ENCODE assay signal across 8 cellular contexts in genomic region chrX:119852410-119853353, GRCh38. TPM values are rescaled to one million over a fixed set of nuclear protein-coding genes. Genes with fewer than 3 reads are reported as not detected.
DNase-seq lines count a peak whose midpoint lies in the region; ATAC-seq and TF ChIP-seq lines count a peak whose summit lies in the region.

A gene with protein sequence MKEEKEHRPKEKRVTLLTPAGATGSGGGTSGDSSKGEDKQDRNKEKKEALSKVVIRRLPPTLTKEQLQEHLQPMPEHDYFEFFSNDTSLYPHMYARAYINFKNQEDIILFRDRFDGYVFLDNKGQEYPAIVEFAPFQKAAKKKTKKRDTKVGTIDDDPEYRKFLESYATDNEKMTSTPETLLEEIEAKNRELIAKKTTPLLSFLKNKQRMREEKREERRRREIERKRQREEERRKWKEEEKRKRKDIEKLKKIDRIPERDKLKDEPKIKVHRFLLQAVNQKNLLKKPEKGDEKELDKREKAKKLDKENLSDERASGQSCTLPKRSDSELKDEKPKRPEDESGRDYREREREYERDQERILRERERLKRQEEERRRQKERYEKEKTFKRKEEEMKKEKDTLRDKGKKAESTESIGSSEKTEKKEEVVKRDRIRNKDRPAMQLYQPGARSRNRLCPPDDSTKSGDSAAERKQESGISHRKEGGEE (minus strand): TSS chrX:119852963. CDS start chrX:119852928, 35 bp downstream.

- peaks cover 16% of the 10 kb centered on the region for H3K36me3 Mint-ChIP-seq in T-helper 2 cell treated with Interferon-gamma antibody and Interleukin-4, amounts not matched to agents 5 μg/mL and 100 μg/mL, for 36 hours (ENCODE audit: low read depth)

- H3K27me3 Mint-ChIP-seq in T-helper 2 cell treated with Interferon-gamma antibody and Interleukin-4, amounts not matched to agents 5 μg/mL and 100 μg/mL, for 36 hours (ENCODE audit: low read depth) = no peaks in the 10 kb centered on the region

- no peak for TF ChIP-seq CTCF in ascending aorta (IDR thresholded peaks at IDR 0.05)
- TF ChIP-seq CTCF in vagina (IDR thresholded peaks at IDR 0.05) = no peak

- H3K27ac ChIP-seq in ascending aorta = peak within 1 kb of the TSS; percentile 81 to 85
- peak within 1 kb of the TSS; percentile 97 for H3K27ac ChIP-seq in right cardiac atrium (ENCODE audit: low read length)
- peak within 1 kb of the TSS; percentile 81 for H3K27ac ChIP-seq in vagina

- peak within 1 kb of the TSS; percentile 57 to 70 for H3K4me3 ChIP-seq in ascending aorta
- H3K4me3 ChIP-seq in right cardiac atrium (ENCODE audit: low read length) = peak within 1 kb of the TSS; percentile 70
- H3K4me3 ChIP-seq in vagina = peak within 1 kb of the TSS; percentile 55 to 66

- WGBS in right cardiac atrium = under 1% methylated on average over 53 of the region's 53 CpGs

- intact Hi-C loops in ascending aorta (cut with DNase I) (loop anchor here (1.0 to 10.0 kb wide), 7 partner anchors 19 to 1508 kb away; partner anchors contain the start of genes NDUFA1, NKRF, RNF113A and RPL39), right cardiac atrium (cut with DNase I) (no loop called here), vagina (cut with DNase I) (no loop called here)

- peaks cover 7% of the 10 kb centered on the region for H3K4me1 Mint-ChIP-seq in T-helper 2 cell treated with Interferon-gamma antibody and Interleukin-4, amounts not matched to agents 5 μg/mL and 100 μg/mL, for 36 hours (ENCODE audit: low read depth)

- peak in 1 of 2 donors; percentile 34 for TF ChIP-seq POLR2A in vagina (IDR thresholded peaks at IDR 0.05)

- H3K4me1 ChIP-seq in ascending aorta (no peaks in the 10 kb centered on the region), right cardiac atrium (ENCODE audit: control insufficient read depth, insufficient read depth, low read length) (no peaks in the 10 kb centered on the region), vagina (no peaks in the 10 kb centered on the region)

- H3K4me3 Mint-ChIP-seq in T-helper 2 cell treated with Interferon-gamma antibody and Interleukin-4, amounts not matched to agents 5 μg/mL and 100 μg/mL, for 36 hours = peak within 1 kb of the TSS; percentile 99

- H3K9me3 Mint-ChIP-seq in T-helper 2 cell treated with Interferon-gamma antibody and Interleukin-4, amounts not matched to agents 5 μg/mL and 100 μg/mL, for 36 hours = no peaks in the 10 kb centered on the region

- ATAC-seq in GM18499 (IDR thresholded peaks at IDR 0.05; ENCODE audit: insufficient read depth, unreplicated experiment) (peak; percentile 95), HG02943 (IDR thresholded peaks at IDR 0.05; ENCODE audit: low read depth, unreplicated experiment) (peak; percentile 98), right cardiac atrium (peak; percentile 99 to 100)

- peak within 1 kb of the TSS; percentile 97 for H3K27ac Mint-ChIP-seq in T-helper 2 cell treated with Interferon-gamma antibody and Interleukin-4, amounts not matched to agents 5 μg/mL and 100 μg/mL, for 36 hours

- peak; percentile 90 for DNase-seq in NCI-H187 treated with DMSO at 0.1 percent for 48 hours (lab: John Stamatoyannopoulos, UW)
- DNase-seq in T-helper 2 cell treated with Interferon-gamma antibody and Interleukin-4, amounts not matched to agents 5 μg/mL and 100 μg/mL, for 36 hours (ENCODE audit: low spot score) = peak; percentile 92
- peak; percentile 92 to 98 for DNase-seq in ascending aorta (ENCODE audit: low spot score in 2 of 2)
- DNase-seq in right cardiac atrium = peak; percentile 96 to 97 (median 97)
- DNase-seq in pulmonary artery endothelial cell (ENCODE audit: low read depth, low spot score) = peak; percentile 90
- DNase-seq in vagina (ENCODE audit: extremely low spot score in 2 of 2) = peak in 1 of 2 donors; percentile 98

- no peaks in the 10 kb centered on the region for H3K9me3 ChIP-seq in ascending aorta
- no peaks in the 10 kb centered on the region for H3K9me3 ChIP-seq in right cardiac atrium (ENCODE audit: control insufficient read depth, low read length)
- no peaks in the 10 kb centered on the region for H3K9me3 ChIP-seq in vagina

- H3K36me3 ChIP-seq in ascending aorta (peaks cover under 1 to 3% of the 10 kb centered on the region in 2 donors), vagina (no peaks in the 10 kb centered on the region)

- H3K27me3 ChIP-seq in ascending aorta = no peaks in the 10 kb centered on the region
- no peaks in the 10 kb centered on the region for H3K27me3 ChIP-seq in right cardiac atrium (ENCODE audit: control insufficient read depth, insufficient read depth)
- H3K27me3 ChIP-seq in vagina = no peaks in the 10 kb centered on the region

RNA-seq across cellular contexts. Expression of the gene that starts here (rescaled TPM):
- total RNA-seq in ascending aorta (not detected), right cardiac atrium (1 to 10 TPM; 3.3 to 3.9 (median 3.5) TPM), pulmonary artery endothelial cell (2.4 and 3.2 TPM in 2 replicates), vagina (2.5 TPM)
- polyA plus RNA-seq in right cardiac atrium = 6.5 TPM

Comparison
In these comparisons a context has a peak if more than half of its experiments do, and no peak if none do; other contexts are left out.
1. Peak in DNase-seq, H3K4me3 ChIP-seq and H3K27ac ChIP-seq in ascending aorta; RNA of the gene not detected or under 1 TPM.